ENCODE assay signal across 10 cellular contexts in genomic region chr3:101851833-101852232, GRCh38. TPM values are rescaled to one million over a fixed set of nuclear protein-coding genes. Genes with fewer than 3 reads are reported as not detected.
DNase-seq lines count a peak whose midpoint lies in the region; ATAC-seq and TF ChIP-seq lines count a peak whose summit lies in the region.
"Had no signal": no experiment of that assay in that cellular context is flagged by ENCODE, and none has a peak within 500 bp of the region (broad histone marks: within the 10 kb centered on the region; RNA-seq: fewer than 3 reads in every experiment).

No MANE protein-coding gene starts in this region.

- H3K27ac ChIP-seq in SJCRH30: no peak overlapping the region
- H3K27ac ChIP-seq in esophagus squamous epithelium: peak overlapping the region; percentile 95 to 100 (median 100)
- H3K27ac ChIP-seq in rectal smooth muscle tissue (ENCODE audit: low read depth, low read length): peak overlapping the region; percentile 98

- intact Hi-C loops in esophagus squamous epithelium (cut with DNase I): no loop called here

- no peaks in the 10 kb centered on the region for H3K9me3 ChIP-seq in SJCRH30 (replicated peaks)
- H3K9me3 ChIP-seq in esophagus squamous epithelium: no peaks in the 10 kb centered on the region

- TF ChIP-seq CTCF in esophagus squamous epithelium (IDR thresholded peaks at IDR 0.05): no peak

- TF ChIP-seq POLR2A in esophagus squamous epithelium (IDR thresholded peaks at IDR 0.05): no peak

- H3K4me3 ChIP-seq in SJCRH30: peak overlapping the region; percentile 78
- H3K4me3 ChIP-seq in esophagus squamous epithelium: peak overlapping the region; percentile 84 to 98 (median 98)
- peak overlapping the region; percentile 77 for H3K4me3 ChIP-seq in rectal smooth muscle tissue (ENCODE audit: low read length)

- H3K36me3 ChIP-seq in SJCRH30 (peaks cover 55% of the 10 kb centered on the region), esophagus squamous epithelium (peaks cover 22 to 52% (median 35%) of the 10 kb centered on the region in 3 donors), rectal smooth muscle tissue (ENCODE audit: control insufficient read depth, insufficient read depth, low read length) (peaks cover 32% of the 10 kb centered on the region)

- WGBS in esophagus squamous epithelium, 2 donors: 53 to 62% methylated on average over 4 of the region's 4 CpGs

- DNase-seq in EH (ENCODE audit: low read depth) (peak; percentile 38), SJCRH30 (no peak), esophagus squamous epithelium (lab: John Stamatoyannopoulos, UW) (no peak), HUDEP-2 (lab: John Stamatoyannopoulos, UW; ENCODE audit: unreplicated experiment in 76 of 76) (no peak), hippocampal formation (lab: John Stamatoyannopoulos, UW) (no peak), SHP77 (lab: John Stamatoyannopoulos, UW) (no peak)
- DNase-seq: NCI-H1105 had no signal

- H3K4me1 ChIP-seq in SJCRH30 (no peaks in the 10 kb centered on the region), esophagus squamous epithelium (peaks cover 13 to 77% (median 25%) of the 10 kb centered on the region in 3 donors), rectal smooth muscle tissue (ENCODE audit: control insufficient read depth, insufficient read depth, low read length) (peaks cover 17% of the 10 kb centered on the region)

- no peak overlapping the region for H3K9ac ChIP-seq in rectal smooth muscle tissue (ENCODE audit: low read length)

- H3K27me3 ChIP-seq in SJCRH30: no peaks in the 10 kb centered on the region
- no peaks in the 10 kb centered on the region for H3K27me3 ChIP-seq in esophagus squamous epithelium
- no peaks in the 10 kb centered on the region for H3K27me3 ChIP-seq in rectal smooth muscle tissue (ENCODE audit: control insufficient read depth, insufficient read depth, low read length)

- no peak for ATAC-seq in GM21515 (IDR thresholded peaks at IDR 0.05; ENCODE audit: unreplicated experiment)
- ATAC-seq: sciatic nerve had no signal

RNA-seq across cellular contexts. Expression of gene NFKBIZ, which starts 2.5 kb away (rescaled TPM):
- total RNA-seq in SJCRH30 (2014; rRNA removed; shearing (Covaris generic)): 5.6 and 5.7 TPM in 2 replicates
- 100 to 1,000 TPM in 1 of 4 donors, 10 to 100 TPM in 3; 19.2 to 108 (median 35.4) TPM for total RNA-seq in esophagus squamous epithelium
